16 cellular contexts compared by ENCODE assay signal in genomic region chr13:48449656-48450055, GRCh38. TPM values are rescaled to one million over a fixed set of nuclear protein-coding genes. Genes with fewer than 3 reads are reported as not detected.
DNase-seq lines count a peak whose midpoint lies in the region; ATAC-seq and TF ChIP-seq lines count a peak whose summit lies in the region.
"Had no signal": no experiment of that assay in that cellular context is flagged by ENCODE, and none has a peak within 500 bp of the region (broad histone marks: within the 10 kb centered on the region; RNA-seq: fewer than 3 reads in every experiment).

No MANE protein-coding gene starts in this region.

- no peak for TF ChIP-seq CTCF in MCF 10A (IDR thresholded peaks at IDR 0.05; ENCODE audit: unreplicated experiment)
- no peak for TF ChIP-seq CTCF in breast epithelium (IDR thresholded peaks at IDR 0.05)
- no peak for TF ChIP-seq CTCF in RWPE2 (IDR thresholded peaks at IDR 0.05; ENCODE audit: poor library complexity, severe bottlenecking)
- TF ChIP-seq CTCF in vagina (IDR thresholded peaks at IDR 0.05), result no peak

- H3K27me3 ChIP-seq in breast epithelium (no peaks in the 10 kb centered on the region), RWPE2 (ENCODE audit: insufficient read depth, poor library complexity, severe bottlenecking) (no peaks in the 10 kb centered on the region), vagina (no peaks in the 10 kb centered on the region)
- H3K27me3 ChIP-seq: brain microvascular endothelial cell, colonic mucosa, left lung had no signal

- POLR2A ChIA-PET in MCF 10A (lab: Yijun Ruan, JAX), result interaction anchor here (0.6 to 2.1 kb wide), 4 partner anchors 23 to 56 kb away, joined by 3 to 9 read pairs (median 3); partner anchors contain the start of gene LPAR6

- peaks cover 7% of the 10 kb centered on the region for H3K9me3 Mint-ChIP-seq in MCF 10A (ENCODE audit: unreplicated experiment)
- H3K9me3 Mint-ChIP-seq in stimulated activated memory B cell treated with anti-CD40 and anti-IgM and Interleukin-4, amounts not matched to agents 10 μg/mL and 1 μg/mL and 100 μg/mL, for 72 hours, result peaks cover 16% of the 10 kb centered on the region

- H3K27me3 Mint-ChIP-seq in MCF 10A (ENCODE audit: insufficient read depth, unreplicated experiment), result no peaks in the 10 kb centered on the region
- H3K27me3 Mint-ChIP-seq in stimulated activated memory B cell treated with anti-CD40 and anti-IgM and Interleukin-4, amounts not matched to agents 10 μg/mL and 1 μg/mL and 100 μg/mL, for 72 hours, result no peaks in the 10 kb centered on the region
- H3K27me3 Mint-ChIP-seq: activated naive CD8-positive, alpha-beta T cell had no signal

- peaks cover 19% of the 10 kb centered on the region for H3K36me3 Mint-ChIP-seq in MCF 10A (ENCODE audit: insufficient read depth, unreplicated experiment)
- H3K36me3 Mint-ChIP-seq in stimulated activated memory B cell treated with anti-CD40 and anti-IgM and Interleukin-4, amounts not matched to agents 10 μg/mL and 1 μg/mL and 100 μg/mL, for 72 hours, result peaks cover 66% of the 10 kb centered on the region

- no peaks in the 10 kb centered on the region for H3K36me3 ChIP-seq in breast epithelium
- peaks cover 12% of the 10 kb centered on the region for H3K36me3 ChIP-seq in RWPE2 (ENCODE audit: low read depth)
- H3K36me3 ChIP-seq in vagina, result no peaks in the 10 kb centered on the region
- H3K36me3 ChIP-seq: brain microvascular endothelial cell, colonic mucosa had no signal

- H3K9me3 ChIP-seq in breast epithelium (peaks cover 0 to 18% of the 10 kb centered on the region in 2 donors), RWPE2 (ENCODE audit: severe bottlenecking) (no peaks in the 10 kb centered on the region), vagina (peaks cover 8% of the 10 kb centered on the region)
- H3K9me3 ChIP-seq: colonic mucosa had no signal

- ATAC-seq in RWPE2 (ENCODE audit: low read depth), result no peak
- no peak for ATAC-seq in stimulated activated memory B cell treated with anti-CD40 and anti-IgM and Interleukin-4, amounts not matched to agents 10 μg/mL and 1 μg/mL and 100 μg/mL, for 72 hours
- ATAC-seq: GM23338 had no signal

- CTCF ChIA-PET in MCF 10A (lab: Yijun Ruan, JAX), result no interaction called here

- H3K4me3 ChIP-seq in breast epithelium (no peak overlapping the region), RWPE2 (ENCODE audit: severe bottlenecking) (no peak overlapping the region), vagina (peak overlapping the region in 1 of 2 donors; percentile 2)
- H3K4me3 ChIP-seq: colonic mucosa, GM23338 had no signal

- peaks cover 18% of the 10 kb centered on the region for H3K4me1 Mint-ChIP-seq in MCF 10A (ENCODE audit: insufficient read depth, unreplicated experiment)
- peaks cover 8% of the 10 kb centered on the region for H3K4me1 Mint-ChIP-seq in stimulated activated memory B cell treated with anti-CD40 and anti-IgM and Interleukin-4, amounts not matched to agents 10 μg/mL and 1 μg/mL and 100 μg/mL, for 72 hours

- intact Hi-C loops in MCF 10A (cut with micrococcal nuclease), result no loop called here
- intact Hi-C loops in breast epithelium (cut with DNase I; ENCODE audit: low total_unique reads), result no loop called here
- intact Hi-C loops in vagina (cut with DNase I), result no loop called here

- H3K27ac Mint-ChIP-seq in MCF 10A (ENCODE audit: low read depth, unreplicated experiment), result peak overlapping the region; percentile 59
- H3K27ac Mint-ChIP-seq in stimulated activated memory B cell treated with anti-CD40 and anti-IgM and Interleukin-4, amounts not matched to agents 10 μg/mL and 1 μg/mL and 100 μg/mL, for 72 hours, result no peak overlapping the region
- H3K27ac Mint-ChIP-seq: activated naive CD8-positive, alpha-beta T cell; GM23338 had no signal

- H3K4me3 Mint-ChIP-seq in MCF 10A (ENCODE audit: unreplicated experiment), result peak overlapping the region; percentile 62
- H3K4me3 Mint-ChIP-seq in stimulated activated memory B cell treated with anti-CD40 and anti-IgM and Interleukin-4, amounts not matched to agents 10 μg/mL and 1 μg/mL and 100 μg/mL, for 72 hours, result no peak overlapping the region
- H3K4me3 Mint-ChIP-seq: activated naive CD8-positive, alpha-beta T cell; GM23338 had no signal

- TF ChIP-seq POLR2A in breast epithelium (IDR thresholded peaks at IDR 0.05) (no peak), vagina (IDR thresholded peaks at IDR 0.05) (no peak)

- no TSS peak for BruUV-seq in MCF 10A (replicated peaks; lab: Mats Ljungman, UMichigan)

- no peak for DNase-seq in MCF 10A (ENCODE audit: unreplicated experiment)
- DNase-seq in breast epithelium (ENCODE audit: low spot score in 2 of 2), result no peak
- no peak for DNase-seq in RWPE2 (ENCODE audit: low spot score)
- DNase-seq in fibroblast of peridontal ligament (ENCODE audit: extremely low read depth), result peak; percentile 84
- DNase-seq in vagina (ENCODE audit: extremely low spot score in 2 of 2), result no peak
- no peak for DNase-seq in AG08396 (ENCODE audit: low spot score)
- DNase-seq in activated CD4-positive, alpha-beta T cell treated with anti-CD3 and anti-CD28 coated beads, Interleukin-2, amount 50 U/mL, for 4 hours, result no peak
- DNase-seq: brain microvascular endothelial cell; colonic mucosa; left lung; NCI-H1105 treated with DMSO at 0.1 percent for 48 hours; NCI-H510A; stimulated activated CD8-positive, alpha-beta memory T cell treated with anti-CD3 and anti-CD28 coated beads, Interleukin-4, amount 100 ng/mL, for 48 hours had no signal

- no peak overlapping the region for H3K27ac ChIP-seq in breast epithelium
- peak overlapping the region; percentile 76 for H3K27ac ChIP-seq in RWPE2 (ENCODE audit: poor library complexity, severe bottlenecking)
- H3K27ac ChIP-seq in vagina, result peak overlapping the region; percentile 78
- H3K27ac ChIP-seq: brain microvascular endothelial cell, colonic mucosa had no signal

- H3K4me1 ChIP-seq in breast epithelium, result no peaks in the 10 kb centered on the region
- peaks cover 30% of the 10 kb centered on the region for H3K4me1 ChIP-seq in RWPE2 (ENCODE audit: insufficient read depth, poor library complexity, severe bottlenecking)
- peaks cover 31% of the 10 kb centered on the region for H3K4me1 ChIP-seq in vagina
- H3K4me1 ChIP-seq: colonic mucosa had no signal

RNA-seq across cellular contexts. Expression of gene LPAR6, which starts 36.7 kb away (rescaled TPM):
- total RNA-seq in MCF 10A (2022), result 2.2 and 3.1 TPM in 2 replicates
- total RNA-seq in breast epithelium, result 10 to 100 TPM; 23.7 to 44.2 (median 40.5) TPM
- total RNA-seq in vagina, result 43.2 TPM

Comparison
In these comparisons a context has a peak if more than half of its experiments do, and no peak if none do; other contexts are left out.
1. H3K27ac ChIP-seq: peak in RWPE2 (single experiment) and vagina (single experiment); none in breast epithelium (0 of 2).